Comparison of ENCODE assay signal across 7 cellular contexts in the genomic region with DNA sequence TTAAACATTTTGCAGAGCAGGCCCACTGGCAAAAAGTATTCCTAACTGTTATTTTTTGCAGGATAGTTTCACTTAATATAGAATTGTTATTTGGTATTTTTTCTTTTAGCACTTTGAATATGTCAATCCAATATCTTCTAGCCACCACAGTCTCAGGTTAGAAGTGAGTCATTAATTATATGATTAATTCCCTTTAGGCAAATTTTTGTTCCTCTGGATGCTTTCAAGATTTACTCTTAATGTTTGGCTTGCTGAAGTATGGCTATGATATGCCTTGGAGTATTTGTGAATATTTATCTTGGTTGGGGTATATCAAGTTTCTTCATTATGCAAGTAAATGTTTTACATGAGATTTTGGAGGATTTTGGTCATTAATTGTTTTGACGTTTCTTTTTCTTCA.
"Had no signal": no experiment of that assay in that cellular context is flagged by ENCODE, and none has a peak within 500 bp of the region (broad histone marks: within the 10 kb centered on the region; RNA-seq: fewer than 3 reads in every experiment).

No MANE protein-coding gene starts in this region.

- DNase-seq: H9, HCEC 1CT had no signal

- ATAC-seq: GM23338, HepG2 had no signal

- FAIRE-seq: H1, H54, HepG2 had no signal

- H3K27ac ChIP-seq: HL-60 had no signal

- H3K4me3 ChIP-seq: GM23338 had no signal
